In genomic region chr3:62872318-62872717, GRCh38 we compare ENCODE assay signal across 22 cellular contexts. TPM values are rescaled to one million over a fixed set of nuclear protein-coding genes. Genes with fewer than 3 reads are reported as not detected.
DNase-seq lines count a peak whose midpoint lies in the region; ATAC-seq and TF ChIP-seq lines count a peak whose summit lies in the region.
"Had no signal": no experiment of that assay in that cellular context is flagged by ENCODE, and none has a peak within 500 bp of the region (broad histone marks: within the 10 kb centered on the region; RNA-seq: fewer than 3 reads in every experiment).

No MANE protein-coding gene starts in this region.

- H3K4me1 Mint-ChIP-seq in neural progenitor cell = peaks cover 28% of the 10 kb centered on the region

- H3K4me3 Mint-ChIP-seq in neural progenitor cell = peak overlapping the region; percentile 98
- H3K4me3 Mint-ChIP-seq: CD4-positive, CD25-positive, alpha-beta regulatory T cell had no signal

- H3K9me3 Mint-ChIP-seq in neural progenitor cell = no peaks in the 10 kb centered on the region

- peaks cover 19% of the 10 kb centered on the region for H3F3A ChIP-seq in neural progenitor cell (ENCODE audit: low read depth)

- peak overlapping the region; percentile 88 for H3K4me3 ChIP-seq in WERI-Rb-1 (ENCODE audit: low read depth, low read length)
- H3K4me3 ChIP-seq in left ventricle myocardium inferior = peak overlapping the region; percentile 73
- H3K4me3 ChIP-seq in neural progenitor cell = no peak overlapping the region
- H3K4me3 ChIP-seq: GM12878, MG63 had no signal

- peak overlapping the region; percentile 32 for H3K27ac Mint-ChIP-seq in neural progenitor cell

- H3K27me3 ChIP-seq in WERI-Rb-1 (ENCODE audit: insufficient read depth, low read depth, severe bottlenecking) = no peaks in the 10 kb centered on the region
- peaks cover 50% of the 10 kb centered on the region for H3K27me3 ChIP-seq in left ventricle myocardium inferior (ENCODE audit: low read depth)
- H3K27me3 ChIP-seq in neural progenitor cell = peaks cover 5% of the 10 kb centered on the region

- no peaks in the 10 kb centered on the region for H3K9me3 ChIP-seq in WERI-Rb-1 (ENCODE audit: severe bottlenecking)
- peaks cover 7% of the 10 kb centered on the region for H3K9me3 ChIP-seq in left ventricle myocardium inferior (replicated peaks)
- no peaks in the 10 kb centered on the region for H3K9me3 ChIP-seq in neural progenitor cell (ENCODE audit: low read depth)
- H3K9me3 ChIP-seq: MG63 had no signal

- H3K4me2 ChIP-seq in neural progenitor cell = no peak overlapping the region

- H4K20me1 ChIP-seq in neural progenitor cell (ENCODE audit: low read depth) = peaks cover 6% of the 10 kb centered on the region

- TF ChIP-seq CTCF in WERI-Rb-1 (IDR thresholded peaks at IDR 0.05; ENCODE audit: low read depth, low read length) = no peak
- no peak for TF ChIP-seq CTCF in left ventricle myocardium inferior (IDR thresholded peaks at IDR 0.05; ENCODE audit: borderline replicate concordance)
- TF ChIP-seq CTCF in neural progenitor cell (IDR thresholded peaks at IDR 0.05) = no peak

- peaks cover 12% of the 10 kb centered on the region for H3K36me3 ChIP-seq in WERI-Rb-1
- H3K36me3 ChIP-seq in left ventricle myocardium inferior = no peaks in the 10 kb centered on the region
- H3K36me3 ChIP-seq in neural progenitor cell = no peaks in the 10 kb centered on the region
- H3K36me3 ChIP-seq: MG63 had no signal

- intact Hi-C loops in left ventricle myocardium inferior (cut with micrococcal nuclease) = no loop called here

- peaks cover 23% of the 10 kb centered on the region for H3K27me3 Mint-ChIP-seq in neural progenitor cell (ENCODE audit: insufficient read depth, low read depth)

- peak overlapping the region; percentile 91; the same call in 1 of the 2 replicates for H3K27ac ChIP-seq in WERI-Rb-1
- peak overlapping the region; percentile 89 for H3K27ac ChIP-seq in left ventricle myocardium inferior (replicated peaks)
- no peak overlapping the region for H3K27ac ChIP-seq in neural progenitor cell

- no peaks in the 10 kb centered on the region for H3K36me3 Mint-ChIP-seq in neural progenitor cell
- H3K36me3 Mint-ChIP-seq: CD4-positive, CD25-positive, alpha-beta regulatory T cell had no signal

- DNase-seq in NAMALWA (ENCODE audit: low spot score) (peak; percentile 8), WERI-Rb-1 (no peak), left ventricle myocardium inferior (no peak), neural progenitor cell (ENCODE audit: low spot score) (no peak), NOMO-1 treated with DMSO at 0.1 percent for 48 hours (lab: John Stamatoyannopoulos, UW; ENCODE audit: unreplicated experiment) (no peak), NCI-H345 (lab: John Stamatoyannopoulos, UW) (no peak)
- DNase-seq in activated naive CD4-positive, alpha-beta T cell (lab: John Stamatoyannopoulos, UW) = no peak
- DNase-seq: CD4-positive, CD25-positive, alpha-beta regulatory T cell; COR-L47; GF-D8; GOT3; Kasumi-1; MG63; NCI-H2029 treated with DMSO at 0.1 percent for 48 hours; NCI-H2171; NCI-H446; NK-92 treated with Interleukin-12 subunit alpha and Interleukin-12 subunit beta, amount 100 ng/mL, for 24 hours; SIG-M5 had no signal

- no peaks in the 10 kb centered on the region for H3K79me2 ChIP-seq in neural progenitor cell (ENCODE audit: low read depth)

- ATAC-seq in HG03520 (IDR thresholded peaks at IDR 0.05; ENCODE audit: unreplicated experiment) = no peak
- ATAC-seq: GM12878, HCT116, SK-N-SH treated with all-trans-retinoic acid at 6 μM for 48 hours had no signal

- no peak overlapping the region for H2AFZ ChIP-seq in neural progenitor cell (replicated peaks)

- H3K4me1 ChIP-seq in left ventricle myocardium inferior (peaks cover 30% of the 10 kb centered on the region), neural progenitor cell (peaks cover 12% of the 10 kb centered on the region)

- no peak overlapping the region for H3K9ac ChIP-seq in neural progenitor cell

RNA-seq across cellular contexts. Expression of gene CADPS, which starts 2.9 kb away (rescaled TPM):
- total RNA-seq in left ventricle myocardium inferior = 25.0 TPM
- 11.7 and 17.3 TPM in 2 replicates for total RNA-seq in neural progenitor cell (ENCODE audit: low replicate concordance)
- total RNA-seq: CD4-positive, CD25-positive, alpha-beta regulatory T cell; GM12878 had no signal
